28 cellular contexts compared by ENCODE assay signal in the genomic region with DNA sequence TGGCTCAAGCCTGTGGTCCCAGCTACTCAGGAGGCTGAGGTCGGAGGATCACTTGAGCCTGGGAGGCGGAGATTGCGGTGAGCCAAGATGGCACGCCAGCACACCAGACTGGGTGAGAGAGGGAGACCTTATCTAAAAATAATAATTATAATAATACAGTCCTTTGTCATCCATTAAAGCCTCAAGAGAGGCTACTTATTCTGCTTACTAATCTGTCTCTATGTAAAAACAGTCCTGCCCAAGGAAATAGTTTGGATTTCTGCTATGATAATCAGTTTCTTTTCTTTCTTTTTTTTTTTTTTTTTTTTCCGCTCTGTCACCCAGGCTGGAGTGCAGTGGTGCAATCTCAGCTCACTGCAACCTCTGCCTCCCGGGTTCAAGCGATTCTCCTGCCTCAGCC.
"Had no signal": no experiment of that assay in that cellular context is flagged by ENCODE, and none has a peak within 500 bp of the region (broad histone marks: within the 10 kb centered on the region; RNA-seq: fewer than 3 reads in every experiment).

No MANE protein-coding gene starts in this region.

- H3K27me3 ChIP-seq: left lung, pancreas, stomach, testis, thyroid gland, transverse colon, upper lobe of left lung, vagina had no signal

- H3K4me3 ChIP-seq: left lung, lung, pancreas, prostate gland, skin epidermis, stomach, testis, thyroid gland, transverse colon, upper lobe of left lung, vagina had no signal

- H3K4me3 Mint-ChIP-seq: immature natural killer cell; mesothelial cell of epicardium; naive B cell; natural killer cell; stimulated activated naive B cell treated with anti-CD40 and anti-IgM and Interleukin-4, amounts not matched to agents 10 μg/mL and 1 μg/mL and 100 μg/mL, for 72 hours had no signal

- DNase-seq: hypothalamus; immature natural killer cell; kidney; left colon; left lung; mesendoderm; naive B cell; natural killer cell; pancreas; posterior cingulate gyrus; retina; right cardiac atrium; stimulated activated CD4-positive, alpha-beta T cell treated with anti-CD3 and anti-CD28 coated beads, Interleukin-12 subunit alpha, Interleukin-12 subunit beta, amount 100 ng/mL, for 4 hours; stimulated activated CD4-positive, alpha-beta T cell treated with anti-CD3 and anti-CD28 coated beads, Interleukin-15, amount 100 ng/mL, for 24 hours; stimulated activated CD4-positive, alpha-beta T cell treated with anti-CD3 and anti-CD28 coated beads, Interleukin-2, amount 100 ng/mL, for 24 hours; stimulated activated CD4-positive, alpha-beta T cell treated with anti-CD3 and anti-CD28 coated beads, Interleukin-4, amount 100 ng/mL, for 1 hour; stimulated activated naive B cell treated with anti-CD40 and anti-IgM and Interleukin-4, amounts not matched to agents 10 μg/mL and 1 μg/mL and 100 μg/mL, for 72 hours; stimulated activated naive CD8-positive, alpha-beta T cell treated with anti-CD3 and anti-CD28 coated beads, Interleukin-15, Interleukin-2, amounts not matched to agents 100 U/mL and 50 U/mL, for 24 hours; stomach; testis; thyroid gland; transverse colon; upper lobe of left lung had no signal

- H3K4me1 ChIP-seq: left lung, prostate gland, stomach, thyroid gland, transverse colon, upper lobe of left lung, vagina had no signal

- H3K9me3 ChIP-seq: left lung, pancreas, prostate gland, stomach, testis, thyroid gland, transverse colon, upper lobe of left lung, vagina had no signal

- H3K27ac Mint-ChIP-seq: immature natural killer cell; mesothelial cell of epicardium; naive B cell; natural killer cell; stimulated activated naive B cell treated with anti-CD40 and anti-IgM and Interleukin-4, amounts not matched to agents 10 μg/mL and 1 μg/mL and 100 μg/mL, for 72 hours had no signal

- H3K36me3 Mint-ChIP-seq: immature natural killer cell; mesothelial cell of epicardium; natural killer cell; stimulated activated naive B cell treated with anti-CD40 and anti-IgM and Interleukin-4, amounts not matched to agents 10 μg/mL and 1 μg/mL and 100 μg/mL, for 72 hours had no signal

- H3K9me3 Mint-ChIP-seq: mesothelial cell of epicardium; natural killer cell; stimulated activated naive B cell treated with anti-CD40 and anti-IgM and Interleukin-4, amounts not matched to agents 10 μg/mL and 1 μg/mL and 100 μg/mL, for 72 hours had no signal

- H3K4me1 Mint-ChIP-seq: immature natural killer cell, naive B cell had no signal

- H3K27ac ChIP-seq: left lung, pancreas, prostate gland, skin epidermis, stomach, testis, thyroid gland, transverse colon, upper lobe of left lung, vagina had no signal

- H3K36me3 ChIP-seq: left lung, pancreas, prostate gland, stomach, thyroid gland, transverse colon, upper lobe of left lung, vagina had no signal
